In the genomic region with DNA sequence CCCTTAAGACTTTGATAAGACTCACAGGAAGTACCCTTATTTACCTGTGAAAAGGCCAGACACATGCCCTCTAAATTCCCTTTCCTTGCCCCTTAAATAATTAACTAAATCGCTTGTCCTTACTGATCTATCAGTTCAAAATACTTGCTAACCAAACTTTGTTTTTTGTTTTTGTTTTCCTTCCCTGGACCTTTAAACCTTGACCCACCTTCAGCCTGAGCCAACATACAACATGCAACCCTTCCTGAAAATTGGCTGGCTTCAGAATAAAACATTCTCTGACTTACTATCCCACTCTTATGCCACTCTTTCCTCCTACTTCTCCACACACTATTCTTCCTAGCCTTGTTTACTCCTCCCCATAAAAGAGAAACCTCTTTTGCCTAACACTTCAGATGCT, we compare ENCODE assay signal across 37 cellular contexts.
"Had no signal": no experiment of that assay in that cellular context is flagged by ENCODE, and none has a peak within 500 bp of the region (broad histone marks: within the 10 kb centered on the region; RNA-seq: fewer than 3 reads in every experiment).

No MANE protein-coding gene starts in this region.

- DNase-seq: activated CD4-positive, alpha-beta memory T cell treated with anti-CD3 and anti-CD28 coated beads, Interleukin-2, amount 10 ng/mL, durations not matched to agents 7 days and 5 days; activated CD4-positive, alpha-beta T cell treated with anti-CD3 and anti-CD28 coated beads for 1 hour; activated CD4-positive, alpha-beta T cell treated with anti-CD3 and anti-CD28 coated beads for 36 hours; activated CD4-positive, alpha-beta T cell treated with anti-CD3 and anti-CD28 coated beads for 48 hours; activated CD4-positive, alpha-beta T cell treated with anti-CD3 and anti-CD28 coated beads, Interleukin-2, amount 10 ng/mL, durations not matched to agents 7 days and 5 days; activated CD4-positive, alpha-beta T cell treated with anti-CD3 and anti-CD28 coated beads, Interleukin-2, amount 50 U/mL, for 48 hours; activated CD4-positive, CD25-positive, alpha-beta regulatory T cell; activated CD8-positive, alpha-beta memory T cell treated with anti-CD3 and anti-CD28 coated beads for 24 hours; activated CD8-positive, alpha-beta memory T cell treated with anti-CD3 and anti-CD28 coated beads, Interleukin-2, amount 10 ng/mL, durations not matched to agents 7 days and 5 days; activated CD8-positive, alpha-beta memory T cell treated with anti-CD3 and anti-CD28 coated beads, Interleukin-2, amount 50 U/mL, for 48 hours; activated CD8-positive, alpha-beta T cell treated with anti-CD3 and anti-CD28 coated beads, Interleukin-2, amount 10 ng/mL, durations not matched to agents 7 days and 5 days; activated effector memory CD4-positive, alpha-beta T cell treated with Interleukin-2 at 50 U/mL for 16 hours; activated gamma-delta T cell; activated naive CD4-positive, alpha-beta T cell treated with anti-CD3 and anti-CD28 coated beads, Interleukin-2, amount 10 ng/mL, durations not matched to agents 7 days and 5 days; activated naive CD4-positive, alpha-beta T cell treated with Interleukin-2 at 50 U/mL for 16 hours; activated naive CD8-positive, alpha-beta T cell treated with anti-CD3 and anti-CD28 coated beads, Interleukin-2, amount 10 ng/mL, durations not matched to agents 7 days and 5 days; activated naive CD8-positive, alpha-beta T cell treated with anti-CD3 and anti-CD28 coated beads, Interleukin-2, amount 50 U/mL, for 24 hours; activated T-cell treated with anti-CD3 and anti-CD28 coated beads, Interleukin-2, amount 50 U/mL, for 24 hours; activated T-cell treated with anti-CD3 and anti-CD28 coated beads, Interleukin-2, amount 50 U/mL, for 48 hours; amygdala; anterior cingulate cortex; caudate nucleus; cerebellar nuclear complex; T-helper 1 cell; T-helper 2 cell; T-helper 9 cell had no signal

- H3K4me1 ChIP-seq: ascending aorta had no signal

- H3K4me1 Mint-ChIP-seq: activated CD4-positive, alpha-beta memory T cell treated with anti-CD3 and anti-CD28 coated beads, Interleukin-2, amount 10 ng/mL, durations not matched to agents 7 days and 5 days; activated CD4-positive, alpha-beta T cell treated with anti-CD3 and anti-CD28 coated beads for 36 hours; activated CD4-positive, alpha-beta T cell treated with anti-CD3 and anti-CD28 coated beads, Interleukin-2, amount 10 ng/mL, durations not matched to agents 7 days and 5 days; activated CD8-positive, alpha-beta memory T cell treated with anti-CD3 and anti-CD28 coated beads, Interleukin-2, amount 10 ng/mL, durations not matched to agents 7 days and 5 days; activated naive CD4-positive, alpha-beta T cell treated with anti-CD3 and anti-CD28 coated beads, Interleukin-2, amount 10 ng/mL, durations not matched to agents 7 days and 5 days; activated naive CD4-positive, alpha-beta T cell treated with anti-CD3 and anti-CD28 coated beads, Interleukin-2, amount 50 U/mL, for 24 hours; activated naive CD8-positive, alpha-beta T cell treated with anti-CD3 and anti-CD28 coated beads, Interleukin-2, amount 10 ng/mL, durations not matched to agents 7 days and 5 days; activated naive CD8-positive, alpha-beta T cell treated with anti-CD3 and anti-CD28 coated beads, Interleukin-2, amount 50 U/mL, for 24 hours; brain; central memory CD8-positive, alpha-beta T cell had no signal

- H3K9me3 Mint-ChIP-seq: activated CD4-positive, alpha-beta memory T cell treated with anti-CD3 and anti-CD28 coated beads, Interleukin-2, amount 10 ng/mL, durations not matched to agents 7 days and 5 days; activated CD4-positive, alpha-beta T cell treated with anti-CD3 and anti-CD28 coated beads, Interleukin-2, amount 10 ng/mL, durations not matched to agents 7 days and 5 days; activated naive CD4-positive, alpha-beta T cell treated with anti-CD3 and anti-CD28 coated beads, Interleukin-2, amount 10 ng/mL, durations not matched to agents 7 days and 5 days; activated naive CD8-positive, alpha-beta T cell treated with anti-CD3 and anti-CD28 coated beads, Interleukin-2, amount 10 ng/mL, durations not matched to agents 7 days and 5 days; activated T-helper 2 cell treated with anti-CD3 and anti-CD28 coated beads, Interferon-gamma antibody, Interleukin-2, Interleukin-4, amounts not matched to agents 10 μg/mL and 5 μg/mL and 100 μg/mL, durations not matched to agents 14 hours and 24 hours and 36 hours; brain; T-helper 1 cell treated with Interleukin-12 subunit alpha and Interleukin-12 subunit beta and Interleukin-4 antibody, amounts not matched to agents 30 μg/mL and 1 μg/mL, for 36 hours; T-helper 2 cell treated with Interferon-gamma antibody and Interleukin-4, amounts not matched to agents 5 μg/mL and 100 μg/mL, for 36 hours had no signal

- H3K36me3 ChIP-seq: ascending aorta, cardiac muscle cell had no signal

- ATAC-seq: activated CD4-positive, alpha-beta T cell treated with anti-CD3 and anti-CD28 coated beads for 36 hours; activated CD4-positive, CD25-positive, alpha-beta regulatory T cell treated with anti-CD3 and anti-CD28 coated beads, Interleukin-2, amount 50 U/mL, for 24 hours; activated CD8-positive, alpha-beta memory T cell treated with anti-CD3 and anti-CD28 coated beads, Interleukin-2, amount 10 ng/mL, durations not matched to agents 7 days and 5 days; activated CD8-positive, alpha-beta T cell treated with anti-CD3 and anti-CD28 coated beads, Interleukin-2, amount 10 ng/mL, durations not matched to agents 7 days and 5 days; activated naive CD8-positive, alpha-beta T cell treated with anti-CD3 and anti-CD28 coated beads, Interleukin-2, amount 50 U/mL, for 24 hours had no signal

- H3K27me3 Mint-ChIP-seq: activated CD4-positive, alpha-beta memory T cell treated with anti-CD3 and anti-CD28 coated beads, Interleukin-2, amount 10 ng/mL, durations not matched to agents 7 days and 5 days; activated CD4-positive, alpha-beta T cell treated with anti-CD3 and anti-CD28 coated beads for 36 hours; activated CD4-positive, alpha-beta T cell treated with anti-CD3 and anti-CD28 coated beads, Interleukin-2, amount 10 ng/mL, durations not matched to agents 7 days and 5 days; activated CD8-positive, alpha-beta memory T cell treated with anti-CD3 and anti-CD28 coated beads, Interleukin-2, amount 10 ng/mL, durations not matched to agents 7 days and 5 days; activated naive CD4-positive, alpha-beta T cell treated with anti-CD3 and anti-CD28 coated beads, Interleukin-2, amount 10 ng/mL, durations not matched to agents 7 days and 5 days; activated naive CD4-positive, alpha-beta T cell treated with anti-CD3 and anti-CD28 coated beads, Interleukin-2, amount 50 U/mL, for 24 hours; activated naive CD8-positive, alpha-beta T cell; activated naive CD8-positive, alpha-beta T cell treated with anti-CD3 and anti-CD28 coated beads, Interleukin-2, amount 10 ng/mL, durations not matched to agents 7 days and 5 days; activated naive CD8-positive, alpha-beta T cell treated with anti-CD3 and anti-CD28 coated beads, Interleukin-2, amount 50 U/mL, for 24 hours; activated T-cell treated with anti-CD3 and anti-CD28 coated beads, Interleukin-2, amount 50 U/mL, for 24 hours; brain; central memory CD8-positive, alpha-beta T cell had no signal

- H3K4me3 Mint-ChIP-seq: activated CD4-positive, alpha-beta memory T cell treated with anti-CD3 and anti-CD28 coated beads, Interleukin-2, amount 10 ng/mL, durations not matched to agents 7 days and 5 days; activated CD4-positive, alpha-beta T cell treated with anti-CD3 and anti-CD28 coated beads for 36 hours; activated CD4-positive, alpha-beta T cell treated with anti-CD3 and anti-CD28 coated beads, Interleukin-2, amount 10 ng/mL, durations not matched to agents 7 days and 5 days; activated CD8-positive, alpha-beta memory T cell treated with anti-CD3 and anti-CD28 coated beads, Interleukin-2, amount 10 ng/mL, durations not matched to agents 7 days and 5 days; activated CD8-positive, alpha-beta T cell treated with anti-CD3 and anti-CD28 coated beads, Interleukin-2, amount 10 ng/mL, durations not matched to agents 7 days and 5 days; activated naive CD4-positive, alpha-beta T cell treated with anti-CD3 and anti-CD28 coated beads, Interleukin-2, amount 10 ng/mL, durations not matched to agents 7 days and 5 days; activated naive CD4-positive, alpha-beta T cell treated with anti-CD3 and anti-CD28 coated beads, Interleukin-2, amount 50 U/mL, for 24 hours; activated naive CD8-positive, alpha-beta T cell; activated naive CD8-positive, alpha-beta T cell treated with anti-CD3 and anti-CD28 coated beads, Interleukin-2, amount 10 ng/mL, durations not matched to agents 7 days and 5 days; activated naive CD8-positive, alpha-beta T cell treated with anti-CD3 and anti-CD28 coated beads, Interleukin-2, amount 50 U/mL, for 24 hours; activated T-cell treated with anti-CD3 and anti-CD28 coated beads, Interleukin-2, amount 50 U/mL, for 24 hours; brain; central memory CD8-positive, alpha-beta T cell; T-helper 1 cell treated with Interleukin-12 subunit alpha and Interleukin-12 subunit beta and Interleukin-4 antibody, amounts not matched to agents 30 μg/mL and 1 μg/mL, for 36 hours; T-helper 2 cell treated with Interferon-gamma antibody and Interleukin-4, amounts not matched to agents 5 μg/mL and 100 μg/mL, for 36 hours had no signal

- H3K27ac Mint-ChIP-seq: activated CD4-positive, alpha-beta memory T cell treated with anti-CD3 and anti-CD28 coated beads, Interleukin-2, amount 10 ng/mL, durations not matched to agents 7 days and 5 days; activated CD4-positive, alpha-beta T cell treated with anti-CD3 and anti-CD28 coated beads for 36 hours; activated CD4-positive, alpha-beta T cell treated with anti-CD3 and anti-CD28 coated beads, Interleukin-2, amount 10 ng/mL, durations not matched to agents 7 days and 5 days; activated CD8-positive, alpha-beta memory T cell treated with anti-CD3 and anti-CD28 coated beads, Interleukin-2, amount 10 ng/mL, durations not matched to agents 7 days and 5 days; activated CD8-positive, alpha-beta T cell treated with anti-CD3 and anti-CD28 coated beads, Interleukin-2, amount 10 ng/mL, durations not matched to agents 7 days and 5 days; activated naive CD4-positive, alpha-beta T cell treated with anti-CD3 and anti-CD28 coated beads, Interleukin-2, amount 10 ng/mL, durations not matched to agents 7 days and 5 days; activated naive CD4-positive, alpha-beta T cell treated with anti-CD3 and anti-CD28 coated beads, Interleukin-2, amount 50 U/mL, for 24 hours; activated naive CD8-positive, alpha-beta T cell; activated naive CD8-positive, alpha-beta T cell treated with anti-CD3 and anti-CD28 coated beads, Interleukin-2, amount 10 ng/mL, durations not matched to agents 7 days and 5 days; activated naive CD8-positive, alpha-beta T cell treated with anti-CD3 and anti-CD28 coated beads, Interleukin-2, amount 50 U/mL, for 24 hours; activated T-cell treated with anti-CD3 and anti-CD28 coated beads, Interleukin-2, amount 50 U/mL, for 24 hours; activated T-helper 2 cell treated with anti-CD3 and anti-CD28 coated beads, Interferon-gamma antibody, Interleukin-2, Interleukin-4, amounts not matched to agents 10 μg/mL and 5 μg/mL and 100 μg/mL, durations not matched to agents 14 hours and 24 hours and 36 hours; brain; T-helper 1 cell treated with Interleukin-12 subunit alpha and Interleukin-12 subunit beta and Interleukin-4 antibody, amounts not matched to agents 30 μg/mL and 1 μg/mL, for 36 hours; T-helper 2 cell treated with Interferon-gamma antibody and Interleukin-4, amounts not matched to agents 5 μg/mL and 100 μg/mL, for 36 hours had no signal

- H3K36me3 Mint-ChIP-seq: activated CD8-positive, alpha-beta memory T cell treated with anti-CD3 and anti-CD28 coated beads, Interleukin-2, amount 10 ng/mL, durations not matched to agents 7 days and 5 days; activated naive CD4-positive, alpha-beta T cell treated with anti-CD3 and anti-CD28 coated beads, Interleukin-2, amount 10 ng/mL, durations not matched to agents 7 days and 5 days; activated naive CD4-positive, alpha-beta T cell treated with anti-CD3 and anti-CD28 coated beads, Interleukin-2, amount 50 U/mL, for 24 hours; activated naive CD8-positive, alpha-beta T cell; activated naive CD8-positive, alpha-beta T cell treated with anti-CD3 and anti-CD28 coated beads, Interleukin-2, amount 10 ng/mL, durations not matched to agents 7 days and 5 days; brain had no signal

- H3K9me3 ChIP-seq: ascending aorta had no signal

- H3K27me3 ChIP-seq: ascending aorta, cardiac muscle cell had no signal

- H3K27ac ChIP-seq: ascending aorta, cardiac muscle cell, VCaP had no signal

- H3K4me3 ChIP-seq: ascending aorta, cardiac muscle cell had no signal
